In the genomic region with DNA sequence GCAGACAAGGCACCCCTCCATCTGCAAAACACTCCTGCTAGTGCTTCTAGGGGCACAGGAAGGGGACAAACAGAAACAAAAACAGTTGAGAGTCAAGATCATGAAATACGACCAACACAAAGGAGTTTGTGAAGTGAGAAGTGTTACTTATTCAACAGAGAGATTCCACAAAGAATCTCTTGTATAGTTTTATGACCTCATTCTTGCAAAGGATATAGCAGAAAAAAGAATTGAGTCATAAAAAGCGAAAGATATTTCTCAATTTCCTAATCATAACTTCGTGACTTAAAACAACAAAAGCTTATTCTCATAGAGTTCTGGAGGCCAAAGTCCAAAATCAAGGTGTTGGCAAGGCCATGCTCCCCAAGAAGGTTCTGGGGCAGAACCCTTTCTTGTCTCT, we compare ENCODE assay signal across 1 cellular context.
TF ChIP-seq lines count a peak whose summit lies in the region.

No MANE protein-coding gene starts in this region.

TF ChIP-seq in H1, 55 proteins besides CTCF, POLR2A, EP300 and RAD21:
- TF ChIP-seq RFX5 (IDR thresholded peaks at IDR 0.05; ENCODE audit: borderline replicate concordance, low read depth, low read length) (no peak), TEAD4 (IDR thresholded peaks at IDR 0.05; ENCODE audit: low read depth, low read length) (no peak)
TF ChIP-seq in H1: peak in this region for 0.
